ENCODE assay signal across 8 cellular contexts in the genomic region with DNA sequence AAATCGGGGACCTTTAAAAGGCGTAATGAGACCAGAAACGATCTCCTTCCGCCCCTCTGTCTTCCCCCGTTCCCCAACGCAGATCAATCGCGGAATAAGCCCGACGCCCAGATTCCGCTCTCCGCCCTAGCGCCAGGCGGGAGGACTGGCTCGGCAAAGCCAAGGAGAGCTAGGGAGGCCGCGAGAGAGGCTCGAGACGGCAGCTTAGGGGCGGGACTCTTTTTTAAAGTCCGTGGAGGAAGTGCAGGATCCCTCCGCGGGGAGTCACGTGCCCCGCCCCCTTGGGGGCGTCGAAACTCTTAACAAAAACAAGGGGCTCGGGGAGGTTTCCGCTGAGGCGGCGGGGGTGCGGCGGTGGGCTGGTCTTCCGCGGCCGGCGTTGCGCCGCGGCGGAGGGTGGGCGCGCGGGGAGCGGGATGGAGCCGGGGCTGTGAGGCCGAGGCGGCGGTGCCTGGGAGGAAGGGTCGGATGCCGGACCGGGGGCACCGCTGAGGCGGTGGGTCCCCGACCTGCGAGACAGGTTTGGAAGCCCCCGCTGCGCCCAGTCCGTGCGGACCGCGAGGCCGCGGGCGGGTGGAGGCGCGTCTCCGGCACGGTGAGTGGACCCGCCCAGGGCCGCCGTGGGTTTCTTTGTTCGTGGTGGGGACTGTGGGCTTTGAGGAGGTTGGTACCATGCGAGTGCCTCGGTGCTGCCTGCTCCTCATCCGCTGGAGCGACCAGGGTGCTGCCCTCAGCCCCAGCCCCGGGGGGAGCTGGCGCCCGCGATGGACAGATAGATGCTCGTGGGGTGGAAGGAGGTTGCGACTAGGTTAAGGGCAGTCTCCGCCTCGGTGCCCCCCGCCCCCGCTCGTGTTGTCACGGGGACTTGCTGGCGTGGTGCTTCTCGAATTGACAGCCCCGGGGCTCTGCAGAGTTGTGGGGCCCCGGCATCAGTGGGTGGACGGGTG. TPM values are rescaled to one million over a fixed set of nuclear protein-coding genes. Genes with fewer than 3 reads are reported as not detected.
A peak's percentile ranks its signal among the peaks of the same experiment; 100 is the strongest.
DNase-seq lines count a peak whose midpoint lies in the region; ATAC-seq and TF ChIP-seq lines count a peak whose summit lies in the region.

A gene with protein sequence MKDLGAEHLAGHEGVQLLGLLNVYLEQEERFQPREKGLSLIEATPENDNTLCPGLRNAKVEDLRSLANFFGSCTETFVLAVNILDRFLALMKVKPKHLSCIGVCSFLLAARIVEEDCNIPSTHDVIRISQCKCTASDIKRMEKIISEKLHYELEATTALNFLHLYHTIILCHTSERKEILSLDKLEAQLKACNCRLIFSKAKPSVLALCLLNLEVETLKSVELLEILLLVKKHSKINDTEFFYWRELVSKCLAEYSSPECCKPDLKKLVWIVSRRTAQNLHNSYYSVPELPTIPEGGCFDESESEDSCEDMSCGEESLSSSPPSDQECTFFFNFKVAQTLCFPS (plus strand): TSS at position 296 of the 947 bp plus-strand sequence. CDS start 1,326 bp downstream, outside the sequence.

- H3K4me2 ChIP-seq in Karpas-422 (ENCODE audit: low read depth, low read length, poor library complexity, severe bottlenecking), result peak within 1 kb of the TSS; percentile 89

- TF ChIP-seq POLR2A in gastroesophageal sphincter (IDR thresholded peaks at IDR 0.05), result peak; percentile 83 to 90

- H3K27me3 ChIP-seq in Karpas-422 (ENCODE audit: low read length), result no peaks in the 10 kb centered on the region
- H3K27me3 ChIP-seq in SJSA1 (replicated peaks), result no peaks in the 10 kb centered on the region
- H3K27me3 ChIP-seq in gastroesophageal sphincter, result no peaks in the 10 kb centered on the region

- peaks cover 16% of the 10 kb centered on the region for H3K36me3 ChIP-seq in Karpas-422 (ENCODE audit: insufficient read depth, low read length)
- peaks cover 14% of the 10 kb centered on the region for H3K36me3 ChIP-seq in SJSA1
- H3K36me3 ChIP-seq in gastroesophageal sphincter, result peaks cover 0 to 29% of the 10 kb centered on the region in 2 donors

- peak; percentile 51 for DNase-seq in DMS114 treated with DMSO at 0.1 percent for 48 hours (lab: John Stamatoyannopoulos, UW; ENCODE audit: unreplicated experiment)
- DNase-seq in Karpas-422, result peak; percentile 91
- DNase-seq in SJSA1 (ENCODE audit: low read depth in 1 of 2, low spot score in 2 of 2), result peak; percentile 74 to 86
- DNase-seq in activated naive CD4-positive, alpha-beta T cell (lab: John Stamatoyannopoulos, UW), result peak; percentile 67 to 85 (median 82)
- peak; percentile 79 for DNase-seq in omental fat pad (ENCODE audit: low spot score)

- TF ChIP-seq EP300 in gastroesophageal sphincter (IDR thresholded peaks at IDR 0.05), result no peak

- peak within 1 kb of the TSS; percentile 87; the same call in 1 of the 2 replicates for H2AFZ ChIP-seq in Karpas-422 (ENCODE audit: low read length)

- H3K4me3 ChIP-seq in Karpas-422 (ENCODE audit: low read length), result peak within 1 kb of the TSS; percentile 76
- peak within 1 kb of the TSS; percentile 77 for H3K4me3 ChIP-seq in SJSA1
- peak within 1 kb of the TSS; percentile 73 to 98 for H3K4me3 ChIP-seq in gastroesophageal sphincter

- 0% methylated on average over 1 to 10 of the region's 94 CpGs for WGBS in gastroesophageal sphincter (ENCODE audit: low coverage in 1 of 2), 2 donors

- H3K4me1 ChIP-seq in Karpas-422 (ENCODE audit: low read length) (peaks cover 58% of the 10 kb centered on the region), SJSA1 (replicated peaks) (peaks cover 24% of the 10 kb centered on the region), gastroesophageal sphincter (peaks cover 0 to 31% (median 7%) of the 10 kb centered on the region in 3 donors)

- peak within 1 kb of the TSS; percentile 85 for H3K9ac ChIP-seq in Karpas-422 (ENCODE audit: low read length)

- ATAC-seq in GM21717 (IDR thresholded peaks at IDR 0.05; ENCODE audit: unreplicated experiment) (peak; percentile 21), gastroesophageal sphincter (peak; percentile 52), omental fat pad (ENCODE audit: low FRiP score) (peak; percentile 43)

- H3K9me3 ChIP-seq in Karpas-422 (ENCODE audit: low read length) (no peaks in the 10 kb centered on the region), SJSA1 (replicated peaks) (no peaks in the 10 kb centered on the region), gastroesophageal sphincter (no peaks in the 10 kb centered on the region)

- H4K20me1 ChIP-seq in Karpas-422 (ENCODE audit: insufficient read depth, low read depth, low read length), result no peaks in the 10 kb centered on the region; the same call in 1 of the 2 replicates

- H3K9me2 ChIP-seq in Karpas-422 (replicated peaks; ENCODE audit: insufficient read depth, low read length), result no peaks in the 10 kb centered on the region

- H3K79me2 ChIP-seq in Karpas-422 (ENCODE audit: low read length), result peaks cover 21% of the 10 kb centered on the region; the same call in 1 of the 2 replicates

- H3K27ac ChIP-seq in Karpas-422 (ENCODE audit: low read length) (peak within 1 kb of the TSS; percentile 99), SJSA1 (peak within 1 kb of the TSS; percentile 69), gastroesophageal sphincter (peak within 1 kb of the TSS; percentile 80 to 98 (median 90)), temporal lobe (ENCODE audit: low read depth, low read length) (peak within 1 kb of the TSS; percentile 93)

- TF ChIP-seq CTCF in gastroesophageal sphincter (IDR thresholded peaks at IDR 0.05) (peak in 1 of 4 experiments; percentile 19), omental fat pad (IDR thresholded peaks at IDR 0.05) (no peak)

RNA-seq across cellular contexts. Expression of the gene that starts here (rescaled TPM):
- total RNA-seq in Karpas-422 (2014; rRNA removed; shearing (Covaris generic); ENCODE audit: low replicate concordance), result 11.8 and 38.8 TPM in 2 replicates
- total RNA-seq in SJSA1 (2014; rRNA removed; shearing (Covaris generic)), result 8.1 and 12.3 TPM in 2 replicates
- total RNA-seq in gastroesophageal sphincter (10 to 100 TPM; 19.3 to 27.1 (median 22.4) TPM), omental fat pad (10 to 100 TPM; 21.6 to 64.8 (median 33.0) TPM), temporal lobe (101 TPM)

Comparison
In these comparisons a context has a peak if more than half of its experiments do, and no peak if none do; other contexts are left out.
1. Peak in every context shown above with its lines: DNase-seq, ATAC-seq, H3K4me3 ChIP-seq and H3K27ac ChIP-seq.